ENCODE assay signal across 18 cellular contexts in the genomic region with DNA sequence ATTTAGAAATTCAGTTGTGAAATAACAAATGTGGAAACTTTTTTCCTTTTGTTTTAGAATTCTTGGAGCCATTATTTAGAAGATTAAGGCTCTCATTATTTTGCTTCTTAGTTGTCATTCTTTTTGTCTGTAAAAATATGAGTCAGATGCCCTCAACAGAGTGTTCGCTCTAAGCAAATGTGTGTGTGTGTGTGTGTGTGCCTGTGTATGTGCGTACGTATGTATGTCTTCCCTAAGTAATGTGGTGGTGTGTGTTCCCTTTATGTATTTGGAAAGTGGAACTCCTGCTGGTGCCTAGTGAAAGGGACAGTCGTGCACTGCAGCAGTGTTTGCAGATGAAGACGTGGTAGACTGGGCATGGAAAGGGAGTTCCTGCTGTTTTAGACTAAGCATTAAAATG. TPM values are rescaled to one million over a fixed set of nuclear protein-coding genes. Genes with fewer than 3 reads are reported as not detected.
DNase-seq lines count a peak whose midpoint lies in the region; ATAC-seq and TF ChIP-seq lines count a peak whose summit lies in the region.
"Had no signal": no experiment of that assay in that cellular context is flagged by ENCODE, and none has a peak within 500 bp of the region (broad histone marks: within the 10 kb centered on the region; RNA-seq: fewer than 3 reads in every experiment).

No MANE protein-coding gene starts in this region.

- ATAC-seq in GM21717 (IDR thresholded peaks at IDR 0.05; ENCODE audit: unreplicated experiment), result no peak
- ATAC-seq: GM12878 had no signal

- intact Hi-C loops in colonic mucosa (cut with DNase I), result no loop called here

- no peak overlapping the region for H3K9ac ChIP-seq in colonic mucosa (ENCODE audit: low read depth in 2 of 2, low read length in 2 of 2)
- H3K9ac ChIP-seq: KMS-11 had no signal

- DNase-seq in NCI-H748 (lab: John Stamatoyannopoulos, UW; ENCODE audit: unreplicated experiment), result peak; percentile 15
- no peak for DNase-seq in NCI-H748 treated with DMSO at 0.1 percent for 48 hours (lab: John Stamatoyannopoulos, UW)
- DNase-seq in NCI-H146 treated with DMSO at 0.1 percent for 48 hours (lab: John Stamatoyannopoulos, UW; ENCODE audit: unreplicated experiment), result peak; percentile 30
- peak; percentile 32 for DNase-seq in brain microvascular endothelial cell
- DNase-seq in SIG-M5 treated with dmso at 0.1 percent for 504 hours (lab: John Stamatoyannopoulos, UW; ENCODE audit: unreplicated experiment), result no peak
- DNase-seq in DMS79 treated with DMSO at 0.1 percent for 48 hours (lab: John Stamatoyannopoulos, UW), result no peak
- DNase-seq in colonic mucosa, result no peak
- DNase-seq: Caco-2, GOT3, MM.1S, NCI-H1417 treated with DMSO at 0.1 percent for 48 hours, NCI-H2227 treated with DMSO at 0.1 percent for 48 hours, NCI-H774, SIG-M5 had no signal

- no peak overlapping the region for H3K4me3 ChIP-seq in brain microvascular endothelial cell (ENCODE audit: low read depth, low read length)
- no peak overlapping the region for H3K4me3 ChIP-seq in colonic mucosa
- H3K4me3 ChIP-seq: GM12878 had no signal

- in situ Hi-C loops in brain microvascular endothelial cell (cut with HindIII; ENCODE audit: low pct_ligation_motif_present, low sequenced_read_pairs), result no loop called here

- H3K4me1 ChIP-seq in colonic mucosa, result no peaks in the 10 kb centered on the region
- H3K4me1 ChIP-seq: Caco-2 had no signal

- H3K27me3 ChIP-seq in brain microvascular endothelial cell (replicated peaks), result no peaks in the 10 kb centered on the region
- no peaks in the 10 kb centered on the region for H3K27me3 ChIP-seq in colonic mucosa

- TF ChIP-seq CTCF in brain microvascular endothelial cell (IDR thresholded peaks at IDR 0.05; ENCODE audit: low read depth, low read length, missing control alignments), result no peak
- no peak for TF ChIP-seq CTCF in colonic mucosa (IDR thresholded peaks at IDR 0.05)

- H3K27ac ChIP-seq in brain microvascular endothelial cell (no peak overlapping the region), colonic mucosa (no peak overlapping the region)
- H3K27ac ChIP-seq: C4-2B, KMS-11 had no signal

- H3K9me3 ChIP-seq in colonic mucosa, result no peaks in the 10 kb centered on the region
- H3K9me3 ChIP-seq: Caco-2 had no signal

- H3K36me3 ChIP-seq in brain microvascular endothelial cell (replicated peaks), result no peaks in the 10 kb centered on the region
- H3K36me3 ChIP-seq in colonic mucosa, result no peaks in the 10 kb centered on the region

RNA-seq across cellular contexts. Expression of a gene that starts 27.5 kb away (rescaled TPM):
- 10 to 100 TPM in 1 of 2 donors, 1 to 10 TPM in 1; 8.1 to 13.1 TPM for total RNA-seq in colonic mucosa

Comparison
In these comparisons a context has a peak if more than half of its experiments do, and no peak if none do; other contexts are left out.
1. DNase-seq: peak in NCI-H748 (single experiment), NCI-H146 treated with DMSO at 0.1 percent for 48 hours (single experiment) and brain microvascular endothelial cell (single experiment); none in NCI-H748 treated with DMSO at 0.1 percent for 48 hours (single experiment), SIG-M5 treated with dmso at 0.1 percent for 504 hours (single experiment), DMS79 treated with DMSO at 0.1 percent for 48 hours (single experiment) and colonic mucosa (single experiment).